22 cellular contexts compared by ENCODE assay signal in the genomic region with DNA sequence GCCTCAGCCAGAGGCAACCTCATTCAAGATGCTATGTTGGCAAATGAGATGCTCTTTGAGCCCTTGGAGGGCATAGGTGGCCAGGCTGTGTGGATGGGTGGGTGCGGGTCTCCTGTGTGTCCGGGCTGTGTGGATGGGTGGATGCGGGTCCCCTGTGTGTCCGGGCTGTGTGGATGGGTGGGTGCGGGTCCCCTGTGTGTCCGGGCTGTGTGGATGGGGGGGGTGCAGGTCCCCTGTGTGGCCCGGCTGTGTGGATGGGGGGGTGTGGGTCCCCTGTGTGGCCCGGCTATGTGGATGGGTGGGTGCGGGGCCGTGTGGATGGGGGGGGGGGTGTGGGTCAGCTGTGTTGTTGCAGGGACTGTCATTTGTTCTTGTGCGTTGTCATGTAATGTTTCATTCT.
"Had no signal": no experiment of that assay in that cellular context is flagged by ENCODE, and none has a peak within 500 bp of the region (broad histone marks: within the 10 kb centered on the region; RNA-seq: fewer than 3 reads in every experiment).

No MANE protein-coding gene starts in this region.

- H3K9ac ChIP-seq: KMS-11 had no signal

- ATAC-seq: activated CD4-positive, CD25-positive, alpha-beta regulatory T cell treated with anti-CD3 and anti-CD28 coated beads, Interleukin-2, amount 50 U/mL, for 24 hours; activated CD8-positive, alpha-beta T cell treated with anti-CD3 and anti-CD28 coated beads for 36 hours; activated T-cell treated with anti-CD3 and anti-CD28 coated beads, Interleukin-2, amount 50 U/mL, for 72 hours had no signal

- H3K36me3 ChIP-seq: breast epithelium, SJSA1 had no signal

- H3K9me3 Mint-ChIP-seq: activated CD8-positive, alpha-beta T cell treated with anti-CD3 and anti-CD28 coated beads for 36 hours; activated naive CD4-positive, alpha-beta T cell treated with anti-CD3 and anti-CD28 coated beads, Interleukin-2, amount 10 ng/mL, durations not matched to agents 7 days and 5 days; activated naive CD8-positive, alpha-beta T cell treated with anti-CD3 and anti-CD28 coated beads for 36 hours; activated T-cell treated with anti-CD3 and anti-CD28 coated beads, Interleukin-2, amount 50 U/mL, for 72 hours; activated T-helper 2 cell treated with anti-CD3 and anti-CD28 coated beads, Interferon-gamma antibody, Interleukin-2, Interleukin-4, amounts not matched to agents 10 μg/mL and 5 μg/mL and 100 μg/mL, durations not matched to agents 14 hours and 24 hours and 36 hours; T-helper 1 cell treated with Interleukin-12 subunit alpha and Interleukin-12 subunit beta and Interleukin-4 antibody, amounts not matched to agents 30 μg/mL and 1 μg/mL, for 36 hours had no signal

- H3K9me3 ChIP-seq: breast epithelium, SJSA1 had no signal

- H3K4me3 ChIP-seq: breast epithelium, SJSA1 had no signal

- H3K4me3 Mint-ChIP-seq: activated CD8-positive, alpha-beta T cell treated with anti-CD3 and anti-CD28 coated beads for 36 hours; activated naive CD4-positive, alpha-beta T cell treated with anti-CD3 and anti-CD28 coated beads, Interleukin-2, amount 10 ng/mL, durations not matched to agents 7 days and 5 days; activated naive CD8-positive, alpha-beta T cell treated with anti-CD3 and anti-CD28 coated beads for 36 hours; activated T-cell treated with anti-CD3 and anti-CD28 coated beads, Interleukin-2, amount 50 U/mL, for 72 hours; T-helper 1 cell treated with Interleukin-12 subunit alpha and Interleukin-12 subunit beta and Interleukin-4 antibody, amounts not matched to agents 30 μg/mL and 1 μg/mL, for 36 hours had no signal

- H3K27me3 ChIP-seq: SJSA1 had no signal

- DNase-seq: activated CD4-positive, alpha-beta T cell treated with anti-CD3 and anti-CD28 coated beads for 4 hours; activated CD8-positive, alpha-beta memory T cell treated with anti-CD3 and anti-CD28 coated beads, Interleukin-2, amount 50 U/mL, for 4 hours; activated CD8-positive, alpha-beta T cell treated with anti-CD3 and anti-CD28 coated beads for 36 hours; activated gamma-delta T cell treated with Interleukin-2 at 50 U/mL for 16 hours; activated naive CD4-positive, alpha-beta T cell treated with anti-CD3 and anti-CD28 coated beads, Interleukin-2, amount 10 ng/mL, durations not matched to agents 7 days and 5 days; activated naive CD8-positive, alpha-beta T cell treated with anti-CD3 and anti-CD28 coated beads for 36 hours; activated T-cell treated with anti-CD3 and anti-CD28 coated beads, Interleukin-2, amount 50 U/mL, for 72 hours; NCI-H1092 treated with DMSO at 0.1 percent for 48 hours; NCI-H1417 treated with DMSO at 0.1 percent for 48 hours; NCI-H1694; NCI-H2029; NCI-H2107; NCI-H345; NCI-H510A; NCI-H526 treated with DMSO at 0.1 percent for 48 hours; NCI-H82 had no signal

- H3K4me1 Mint-ChIP-seq: activated naive CD4-positive, alpha-beta T cell treated with anti-CD3 and anti-CD28 coated beads, Interleukin-2, amount 10 ng/mL, durations not matched to agents 7 days and 5 days had no signal

- H3K27ac Mint-ChIP-seq: activated CD8-positive, alpha-beta T cell treated with anti-CD3 and anti-CD28 coated beads for 36 hours; activated naive CD4-positive, alpha-beta T cell treated with anti-CD3 and anti-CD28 coated beads, Interleukin-2, amount 10 ng/mL, durations not matched to agents 7 days and 5 days; activated naive CD8-positive, alpha-beta T cell treated with anti-CD3 and anti-CD28 coated beads for 36 hours; activated T-cell treated with anti-CD3 and anti-CD28 coated beads, Interleukin-2, amount 50 U/mL, for 72 hours; activated T-helper 2 cell treated with anti-CD3 and anti-CD28 coated beads, Interferon-gamma antibody, Interleukin-2, Interleukin-4, amounts not matched to agents 10 μg/mL and 5 μg/mL and 100 μg/mL, durations not matched to agents 14 hours and 24 hours and 36 hours; T-helper 1 cell treated with Interleukin-12 subunit alpha and Interleukin-12 subunit beta and Interleukin-4 antibody, amounts not matched to agents 30 μg/mL and 1 μg/mL, for 36 hours had no signal

- H3K27ac ChIP-seq: breast epithelium, KMS-11, SJSA1 had no signal

- H3K4me2 ChIP-seq: KMS-11 had no signal

- H3K36me3 Mint-ChIP-seq: activated naive CD4-positive, alpha-beta T cell treated with anti-CD3 and anti-CD28 coated beads, Interleukin-2, amount 10 ng/mL, durations not matched to agents 7 days and 5 days; activated naive CD8-positive, alpha-beta T cell treated with anti-CD3 and anti-CD28 coated beads for 36 hours had no signal
